In genomic region chr4:76898385-76898692, GRCh38 we compare ENCODE assay signal across 8 cellular contexts. TPM values are rescaled to one million over a fixed set of nuclear protein-coding genes. Genes with fewer than 3 reads are reported as not detected.
DNase-seq lines count a peak whose midpoint lies in the region; ATAC-seq, FAIRE-seq and TF ChIP-seq lines count a peak whose summit lies in the region.

No MANE protein-coding gene starts in this region.

- CTCF ChIA-PET in activated CD8-positive, alpha-beta T cell treated with anti-CD3 and anti-CD28 coated beads for 36 hours (lab: Charles Lee), result no interaction called here

- DNase-seq in GM19239 (ENCODE audit: insufficient read length, low spot score) (no peak), NCI-H526 (lab: John Stamatoyannopoulos, UW) (no peak), NCI-H1694 (lab: John Stamatoyannopoulos, UW) (no peak)
- no peak for DNase-seq in activated CD8-positive, alpha-beta T cell treated with anti-CD3 and anti-CD28 coated beads for 36 hours
- no peak for DNase-seq in activated effector memory CD4-positive, alpha-beta T cell treated with Interleukin-2 at 50 U/mL for 16 hours

- TF ChIP-seq CTCF in activated CD8-positive, alpha-beta T cell treated with anti-CD3 and anti-CD28 coated beads for 36 hours (IDR thresholded peaks at IDR 0.05), result no peak

- H3K4me1 Mint-ChIP-seq in activated CD8-positive, alpha-beta T cell treated with anti-CD3 and anti-CD28 coated beads for 36 hours (ENCODE audit: low read depth), result peaks cover 7% of the 10 kb centered on the region

- H3K27ac Mint-ChIP-seq in activated CD8-positive, alpha-beta T cell treated with anti-CD3 and anti-CD28 coated beads for 36 hours, result no peak overlapping the region

- POLR2A ChIA-PET in activated CD8-positive, alpha-beta T cell treated with anti-CD3 and anti-CD28 coated beads for 36 hours (lab: Charles Lee), result no interaction called here

- no peaks in the 10 kb centered on the region for H3K4me1 ChIP-seq in iPS-15b (ENCODE audit: control insufficient read depth, insufficient read depth, low read length)
- H3K4me1 ChIP-seq in skeletal muscle satellite cell (ENCODE audit: control insufficient read depth, insufficient read depth, low read length), result peaks cover 8% of the 10 kb centered on the region

- intact Hi-C loops in activated CD8-positive, alpha-beta T cell treated with anti-CD3 and anti-CD28 coated beads for 36 hours (cut with micrococcal nuclease), result no loop called here

- peak overlapping the region; percentile 59 for H3K4me3 ChIP-seq in iPS-15b (ENCODE audit: low read depth, low read length)
- H3K4me3 ChIP-seq in skeletal muscle satellite cell (ENCODE audit: low read length), result no peak overlapping the region

- H3K27me3 ChIP-seq in iPS-15b (ENCODE audit: control insufficient read depth, insufficient read depth, low read length) (peaks cover 64% of the 10 kb centered on the region), skeletal muscle satellite cell (ENCODE audit: control insufficient read depth, insufficient read depth, low read length) (peaks cover 61% of the 10 kb centered on the region)

- peak; percentile 46 for ATAC-seq in activated CD8-positive, alpha-beta T cell treated with anti-CD3 and anti-CD28 coated beads for 36 hours
- no peak for ATAC-seq in HG02938 (IDR thresholded peaks at IDR 0.05; ENCODE audit: unreplicated experiment)

- H3K36me3 ChIP-seq in iPS-15b (ENCODE audit: control insufficient read depth, insufficient read depth, low read length) (no peaks in the 10 kb centered on the region), skeletal muscle satellite cell (ENCODE audit: insufficient read depth, low read length) (no peaks in the 10 kb centered on the region)

- H3K4me2 ChIP-seq in skeletal muscle satellite cell (ENCODE audit: low read length), result peak overlapping the region; percentile 75

- no peaks in the 10 kb centered on the region for H3K9me3 ChIP-seq in iPS-15b (ENCODE audit: control insufficient read depth, insufficient read depth, low read length)
- no peaks in the 10 kb centered on the region for H3K9me3 ChIP-seq in skeletal muscle satellite cell (replicated peaks; ENCODE audit: low read length)

- peaks cover 29% of the 10 kb centered on the region for H3K27me3 Mint-ChIP-seq in activated CD8-positive, alpha-beta T cell treated with anti-CD3 and anti-CD28 coated beads for 36 hours

- H3K9ac ChIP-seq in iPS-15b (ENCODE audit: low read depth, low read length) (no peak overlapping the region), skeletal muscle satellite cell (ENCODE audit: low read depth, low read length) (no peak overlapping the region)

- H3K36me3 Mint-ChIP-seq in activated CD8-positive, alpha-beta T cell treated with anti-CD3 and anti-CD28 coated beads for 36 hours (ENCODE audit: low read depth), result no peaks in the 10 kb centered on the region

- H3K9me3 Mint-ChIP-seq in activated CD8-positive, alpha-beta T cell treated with anti-CD3 and anti-CD28 coated beads for 36 hours, result no peaks in the 10 kb centered on the region

- H3K4me3 Mint-ChIP-seq in activated CD8-positive, alpha-beta T cell treated with anti-CD3 and anti-CD28 coated beads for 36 hours, result peak overlapping the region; percentile 61

- FAIRE-seq in GM19239 (lab: Jason Lieb, UNC), result peak; percentile 14

RNA-seq across cellular contexts. Expression of gene SOWAHB, which starts 0.4 kb away (rescaled TPM):
- not detected for total RNA-seq in activated CD8-positive, alpha-beta T cell treated with anti-CD3 and anti-CD28 coated beads for 36 hours
- total RNA-seq in skeletal muscle satellite cell (2012; rRNA removed), result not detected in 2 replicates

RNA-seq across cellular contexts. Expression of gene SEPTIN11, which starts 51.2 kb away (rescaled TPM):
- total RNA-seq in activated CD8-positive, alpha-beta T cell treated with anti-CD3 and anti-CD28 coated beads for 36 hours, result 10 to 100 TPM; 38.6 to 43.3 TPM
- 107 and 109 TPM in 2 replicates for total RNA-seq in skeletal muscle satellite cell (2012; rRNA removed)
